ENCODE assay signal across 13 cellular contexts in the genomic region with DNA sequence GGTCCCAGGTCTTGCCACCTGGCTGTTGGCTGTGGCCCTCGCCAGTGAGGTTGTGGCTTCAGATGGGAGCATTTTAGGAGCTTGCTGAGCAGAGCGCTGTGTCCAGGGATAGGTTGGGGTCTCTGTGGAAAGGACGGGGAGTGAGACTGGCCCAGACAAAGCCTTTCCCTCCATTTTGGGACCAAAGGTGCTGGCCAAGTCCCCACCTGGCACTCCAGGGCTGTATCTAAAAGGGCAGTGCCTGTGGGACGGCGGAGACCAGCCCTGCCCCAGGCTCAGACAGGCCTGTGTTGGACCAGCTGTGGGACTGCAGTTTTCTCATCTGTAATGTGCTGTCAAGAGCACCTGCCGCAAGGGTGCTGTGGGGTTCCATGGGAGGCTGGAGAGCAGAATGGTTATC. TPM values are rescaled to one million over a fixed set of nuclear protein-coding genes. Genes with fewer than 3 reads are reported as not detected.
DNase-seq lines count a peak whose midpoint lies in the region; ATAC-seq, FAIRE-seq and TF ChIP-seq lines count a peak whose summit lies in the region.
"Had no signal": no experiment of that assay in that cellular context is flagged by ENCODE, and none has a peak within 500 bp of the region (broad histone marks: within the 10 kb centered on the region; RNA-seq: fewer than 3 reads in every experiment).

No MANE protein-coding gene starts in this region.

- no peak for FAIRE-seq in A549 (lab: Jason Lieb, UNC)
- FAIRE-seq: GM12891 had no signal

- peak overlapping the region; percentile 27 to 60; a peak in 3 of 6 replicates for H3K27ac ChIP-seq in A549
- peak overlapping the region; percentile 35; the same call in 1 of the 2 replicates for H3K27ac ChIP-seq in BLaER1
- no peak overlapping the region for H3K27ac ChIP-seq in neuronal stem cell (replicated peaks; ENCODE audit: low read length)
- no peak overlapping the region for H3K27ac ChIP-seq in OCI-LY7 (ENCODE audit: low read depth, low read length, poor library complexity, severe bottlenecking)

- H2AK5ac ChIP-seq in neuronal stem cell (ENCODE audit: low read depth, low read length) = peak overlapping the region; percentile 53

- H3K27ac Mint-ChIP-seq in dendritic cell treated with granulocyte-macrophage colony-stimulating factor and Interleukin-4, amounts not matched to agents 40 ng/mL and 50 ng/mL, for 4 days = peak overlapping the region; percentile 41
- H3K27ac Mint-ChIP-seq in CD14-positive monocyte = no peak overlapping the region
- H3K27ac Mint-ChIP-seq: CD4-positive, alpha-beta T cell; GM23338; H9 had no signal

- no peak overlapping the region for H3K9ac ChIP-seq in BLaER1
- peak overlapping the region; percentile 53 for H3K9ac ChIP-seq in neuronal stem cell (ENCODE audit: low read depth, low read length, poor library complexity)

- no TSS peak for BruUV-seq in OCI-LY7 (replicated peaks; lab: Mats Ljungman, UMichigan)

- no peaks in the 10 kb centered on the region for H3K36me3 ChIP-seq in BLaER1
- no peaks in the 10 kb centered on the region for H3K36me3 ChIP-seq in neuronal stem cell (replicated peaks in 1 of 2; ENCODE audit: control insufficient read depth in 2 of 2, insufficient read depth in 2 of 2, low read length in 2 of 2)
- no peaks in the 10 kb centered on the region for H3K36me3 ChIP-seq in OCI-LY7 (ENCODE audit: insufficient read depth, low read length)

- no peak for TF ChIP-seq RAD21 in A549 (conservative IDR thresholded peaks at IDR 0.05 in 1 of 2, IDR thresholded peaks at IDR 0.05 in 1 of 2)

- in situ Hi-C loops in G401 (cut with HindIII; ENCODE audit: low sequenced_read_pairs) = no loop called here

- H3K4me3 ChIP-seq in A549 = no peak overlapping the region
- no peak overlapping the region for H3K4me3 ChIP-seq in BLaER1
- no peak overlapping the region for H3K4me3 ChIP-seq in neuronal stem cell (ENCODE audit: low read length in 2 of 2)
- no peak overlapping the region for H3K4me3 ChIP-seq in OCI-LY7 (ENCODE audit: low read depth, low read length, poor library complexity, severe bottlenecking)
- H3K4me3 ChIP-seq: GM23338 had no signal

- intact Hi-C loops in dendritic cell treated with granulocyte-macrophage colony-stimulating factor and Interleukin-4, amounts not matched to agents 40 ng/mL and 50 ng/mL, for 4 days (cut with micrococcal nuclease) = loop anchor here (10.0 kb wide), 1 partner anchor 272 kb away; a partner anchor contains a TSS
- intact Hi-C loops in OCI-LY7 (cut with micrococcal nuclease; ENCODE audit: unreplicated experiment) = no loop called here
- intact Hi-C loops in CD14-positive monocyte (cut with micrococcal nuclease) = no loop called here

- peaks cover 3% of the 10 kb centered on the region for H3K27me3 Mint-ChIP-seq in dendritic cell treated with granulocyte-macrophage colony-stimulating factor and Interleukin-4, amounts not matched to agents 40 ng/mL and 50 ng/mL, for 4 days
- H3K27me3 Mint-ChIP-seq in CD14-positive monocyte (ENCODE audit: low read depth in 3 of 3) = peaks cover 0 to 5% (median 1%) of the 10 kb centered on the region in 3 donors
- H3K27me3 Mint-ChIP-seq: CD4-positive, alpha-beta T cell had no signal

- no peak for ATAC-seq in A549

- H3K4me2 ChIP-seq in A549 (no peak overlapping the region), BLaER1 (peak overlapping the region; percentile 65), neuronal stem cell (ENCODE audit: insufficient read depth, low read length, poor library complexity, severe bottlenecking) (no peak overlapping the region), OCI-LY7 (ENCODE audit: low read length) (no peak overlapping the region)
- H3K4me2 ChIP-seq: GM23338 had no signal

- no peak overlapping the region for H3K23ac ChIP-seq in neuronal stem cell (ENCODE audit: low read depth, low read length, poor library complexity)

- H3K18ac ChIP-seq in neuronal stem cell (ENCODE audit: low read length) = peak overlapping the region; percentile 72

- H3K79me2 ChIP-seq in OCI-LY7 (ENCODE audit: insufficient read depth, low read depth, low read length) = no peaks in the 10 kb centered on the region

- POLR2A ChIA-PET in A549 (lab: Yijun Ruan, JAX) = interaction anchor here (1.3 kb wide), 1 partner anchor 14 kb away, joined by 4 read pairs; no protein-coding TSS in a partner anchor
- POLR2A ChIA-PET in OCI-LY7 (lab: Charles Lee) = interaction anchor here (1.6 kb wide), 1 partner anchor 26 kb away, joined by 3 read pairs; no protein-coding TSS in a partner anchor

- H2BK12ac ChIP-seq in neuronal stem cell (ENCODE audit: low read length) = no peak overlapping the region

- H3K27me3 ChIP-seq in BLaER1 (no peaks in the 10 kb centered on the region), neuronal stem cell (ENCODE audit: control insufficient read depth in 3 of 3, insufficient read depth in 3 of 3, low read depth in 1 of 3, low read length in 3 of 3) (peaks cover 0 to 4% (median 0%) of the 10 kb centered on the region in 3 experiments)

- no peak for TF ChIP-seq POLR2A in A549 (IDR thresholded peaks at IDR 0.05; ENCODE audit: low read length)

- H3K9me3 ChIP-seq in A549 (no peaks in the 10 kb centered on the region), BLaER1 (no peaks in the 10 kb centered on the region), neuronal stem cell (replicated peaks in 1 of 2; ENCODE audit: control insufficient read depth in 2 of 2, insufficient read depth in 1 of 2, low read depth in 1 of 2, low read length in 2 of 2) (no peaks in the 10 kb centered on the region), OCI-LY7 (ENCODE audit: low read length) (no peaks in the 10 kb centered on the region)

- no peak for TF ChIP-seq CTCF in A549 (IDR thresholded peaks at IDR 0.05)
- TF ChIP-seq CTCF in OCI-LY7 (conservative IDR thresholded peaks at IDR 0.05; ENCODE audit: low read length) = no peak
- no peak for TF ChIP-seq CTCF in CD14-positive monocyte (IDR thresholded peaks at IDR 0.05)

- H2BK15ac ChIP-seq in neuronal stem cell (ENCODE audit: low read length) = peak overlapping the region; percentile 28

- H4K20me1 ChIP-seq in BLaER1 (no peaks in the 10 kb centered on the region), OCI-LY7 (ENCODE audit: insufficient read depth, low read length) (no peaks in the 10 kb centered on the region)

- no peak overlapping the region for H3K14ac ChIP-seq in neuronal stem cell (ENCODE audit: low read length)

- CTCF ChIA-PET in A549 (lab: Yijun Ruan, JAX) = interaction anchor here (0.9 to 9.0 kb wide), 8 partner anchors 9 to 250 kb away, joined by 3 to 142 read pairs (median 4); a partner anchor contains a TSS
- CTCF ChIA-PET in OCI-LY7 (lab: Charles Lee; ENCODE audit: unreplicated experiment) = no interaction called here

- no peak overlapping the region for H3K4me3 Mint-ChIP-seq in dendritic cell treated with granulocyte-macrophage colony-stimulating factor and Interleukin-4, amounts not matched to agents 40 ng/mL and 50 ng/mL, for 4 days
- no peak overlapping the region for H3K4me3 Mint-ChIP-seq in CD14-positive monocyte
- H3K4me3 Mint-ChIP-seq: CD4-positive, alpha-beta T cell; GM23338; H9 had no signal

- DNase-seq in A549 (ENCODE audit: low read depth in 1 of 2, low spot score in 1 of 2) (no peak), neuronal stem cell (ENCODE audit: low spot score) (no peak), G401 (ENCODE audit: low spot score) (no peak), OCI-LY7 (ENCODE audit: low spot score) (no peak), CD14-positive monocyte (ENCODE audit: low spot score) (no peak)
- DNase-seq: Calu3; CD4-positive, alpha-beta T cell; DMS79; H9 had no signal

- TF ChIP-seq EP300 in A549 (IDR thresholded peaks at IDR 0.05) = no peak

- no peak overlapping the region for H2BK5ac ChIP-seq in neuronal stem cell (ENCODE audit: low read length)

- H3K4me1 Mint-ChIP-seq in dendritic cell treated with granulocyte-macrophage colony-stimulating factor and Interleukin-4, amounts not matched to agents 40 ng/mL and 50 ng/mL, for 4 days (ENCODE audit: low read depth) = peaks cover 59% of the 10 kb centered on the region
- H3K4me1 Mint-ChIP-seq in CD14-positive monocyte = peaks cover 33% of the 10 kb centered on the region

- H4K8ac ChIP-seq in neuronal stem cell (ENCODE audit: low read depth, low read length) = no peak overlapping the region

- H3K4ac ChIP-seq in neuronal stem cell (ENCODE audit: low read length) = peak overlapping the region; percentile 57

- WGBS in A549 (ENCODE audit: missing lambda C conversion rate) = 91% methylated on average over 3 of the region's 6 CpGs
- no CpG with 5 or more reads among the region's 6 CpGs for WGBS in neuronal stem cell (ENCODE audit: extremely low coverage in 2 of 2, insufficient read length in 2 of 2, insufficient replicate concordance in 1 of 2), 2 donors

- no peak overlapping the region for H4K91ac ChIP-seq in neuronal stem cell (ENCODE audit: low read depth, low read length, poor library complexity)

- H3K9me3 Mint-ChIP-seq in dendritic cell treated with granulocyte-macrophage colony-stimulating factor and Interleukin-4, amounts not matched to agents 40 ng/mL and 50 ng/mL, for 4 days = no peaks in the 10 kb centered on the region
- no peaks in the 10 kb centered on the region for H3K9me3 Mint-ChIP-seq in CD14-positive monocyte
- H3K9me3 Mint-ChIP-seq: CD4-positive, alpha-beta T cell; GM23338; H9 had no signal

- no peaks in the 10 kb centered on the region for H3K9me2 ChIP-seq in OCI-LY7 (ENCODE audit: insufficient read depth, low read length)

- H2AFZ ChIP-seq in neuronal stem cell (ENCODE audit: low read length) (peak overlapping the region; percentile 49), OCI-LY7 (ENCODE audit: low read length) (no peak overlapping the region)
- H2AFZ ChIP-seq: GM23338 had no signal

- no peaks in the 10 kb centered on the region for H3K36me3 Mint-ChIP-seq in dendritic cell treated with granulocyte-macrophage colony-stimulating factor and Interleukin-4, amounts not matched to agents 40 ng/mL and 50 ng/mL, for 4 days (ENCODE audit: low read depth)
- no peaks in the 10 kb centered on the region for H3K36me3 Mint-ChIP-seq in CD14-positive monocyte

- H3K79me1 ChIP-seq in neuronal stem cell (ENCODE audit: low read depth, low read length) = no peaks in the 10 kb centered on the region

- no peak overlapping the region for H2BK120ac ChIP-seq in neuronal stem cell (ENCODE audit: low read depth, low read length)

- peaks cover 43% of the 10 kb centered on the region for H3K4me1 ChIP-seq in A549
- peaks cover 57% of the 10 kb centered on the region for H3K4me1 ChIP-seq in BLaER1
- H3K4me1 ChIP-seq in neuronal stem cell (ENCODE audit: control insufficient read depth in 2 of 2, insufficient read depth in 1 of 2, low read depth in 1 of 2, low read length in 2 of 2) = peaks cover 0 to 7% of the 10 kb centered on the region in 2 donors
- H3K4me1 ChIP-seq in OCI-LY7 (ENCODE audit: insufficient read depth, low read length, poor library complexity, severe bottlenecking) = no peaks in the 10 kb centered on the region

RNA-seq across cellular contexts. Expression of a gene that starts 5.0 kb away (rescaled TPM):
- 17.7 and 18.7 TPM in 2 replicates for polyA plus RNA-seq in A549 (2011; rRNA removed)
- 23.0 and 35.2 TPM in 2 replicates for polyA plus RNA-seq in A549 (2012; cell fraction: cytosol; rRNA removed)
- 49.7 and 59.1 TPM in 2 replicates for polyA plus RNA-seq in A549 (2012; cell fraction: nucleus; rRNA removed)
- 29.5 to 37.1 TPM (median 35.5 TPM) in 3 replicates for polyA plus RNA-seq in A549 (2017; fragmentation: RNase III; extraction: RNeasy Plus Mini Kit Qiagen cat#74134 plus additional on column Dnase treatment)
- 37.0 and 37.9 TPM in 2 replicates for polyA minus RNA-seq in A549 (2011; rRNA and poly(A)+ RNA removed)
- polyA plus RNA-seq in neuronal stem cell (2013, experiment 1 of 2) = 46.3 TPM
- polyA plus RNA-seq in neuronal stem cell (2013, experiment 2 of 2) = 47.4 TPM
- total RNA-seq in G401 (2014; rRNA removed; shearing (Covaris generic)) = 24.9 and 30.0 TPM in 2 replicates
- total RNA-seq in OCI-LY7 (2014; rRNA removed; shearing (Covaris generic)) = 17.7 and 20.3 TPM in 2 replicates
- total RNA-seq in OCI-LY7 (2022) = 21.7 and 22.0 TPM in 2 replicates
- 1 to 10 TPM; 8.4 to 9.0 TPM for polyA plus RNA-seq in CD14-positive monocyte

RNA-seq across cellular contexts. Expression of a gene that starts 27.0 kb away (rescaled TPM):
- 40.6 and 44.2 TPM in 2 replicates for polyA plus RNA-seq in A549 (2011; rRNA removed)
- 109 and 153 TPM in 2 replicates for polyA plus RNA-seq in A549 (2012; cell fraction: cytosol; rRNA removed)
- polyA plus RNA-seq in A549 (2012; cell fraction: nucleus; rRNA removed) = 121 and 191 TPM in 2 replicates
- polyA plus RNA-seq in A549 (2017; fragmentation: RNase III; extraction: RNeasy Plus Mini Kit Qiagen cat#74134 plus additional on column Dnase treatment) = 55.4 to 63.3 TPM (median 61.8 TPM) in 3 replicates
- 20.0 and 24.3 TPM in 2 replicates for polyA minus RNA-seq in A549 (2011; rRNA and poly(A)+ RNA removed)
- polyA plus RNA-seq in neuronal stem cell (2013, experiment 1 of 2) = 164 TPM
- 164 TPM for polyA plus RNA-seq in neuronal stem cell (2013, experiment 2 of 2)
- 177 and 203 TPM in 2 replicates for total RNA-seq in G401 (2014; rRNA removed; shearing (Covaris generic))
- 105 and 124 TPM in 2 replicates for total RNA-seq in OCI-LY7 (2014; rRNA removed; shearing (Covaris generic))
- total RNA-seq in OCI-LY7 (2022) = 61.8 and 67.2 TPM in 2 replicates
- 10 to 100 TPM; 51.2 to 53.7 TPM for polyA plus RNA-seq in CD14-positive monocyte

RNA-seq across cellular contexts. Expression of a gene that starts 27.3 kb away (rescaled TPM):
- polyA plus RNA-seq in A549 (2011; rRNA removed) (43.2 and 49.4 TPM in 2 replicates), A549 (2017; fragmentation: RNase III; extraction: RNeasy Plus Mini Kit Qiagen cat#74134 plus additional on column Dnase treatment) (36.4 to 50.1 TPM (median 49.4 TPM) in 3 replicates), CD14-positive monocyte (10 to 100 TPM; 34.5 to 41.7 TPM)
- 66.1 and 85.7 TPM in 2 replicates for polyA plus RNA-seq in A549 (2012; cell fraction: cytosol; rRNA removed)
- 69.8 and 75.9 TPM in 2 replicates for polyA plus RNA-seq in A549 (2012; cell fraction: nucleus; rRNA removed)
- polyA minus RNA-seq in A549 (2011; rRNA and poly(A)+ RNA removed) = 30.3 and 39.4 TPM in 2 replicates
- polyA plus RNA-seq in neuronal stem cell (2013, experiment 1 of 2) = 29.6 TPM
- polyA plus RNA-seq in neuronal stem cell (2013, experiment 2 of 2) = 29.3 TPM
- total RNA-seq in G401 (2014; rRNA removed; shearing (Covaris generic)) = 43.2 and 58.2 TPM in 2 replicates
- 36.0 and 37.6 TPM in 2 replicates for total RNA-seq in OCI-LY7 (2014; rRNA removed; shearing (Covaris generic))
- total RNA-seq in OCI-LY7 (2022) = 37.6 and 41.5 TPM in 2 replicates
- total RNA-seq: CD4-positive, alpha-beta T cell had no signal

Comparison
In these comparisons a context has a peak if more than half of its experiments do, and no peak if none do; other contexts are left out.
1. H3K27ac ChIP-seq: peak in A549 (2 of 2) and BLaER1 (single experiment); none in neuronal stem cell (single experiment) and OCI-LY7 (single experiment).